In the genomic region with DNA sequence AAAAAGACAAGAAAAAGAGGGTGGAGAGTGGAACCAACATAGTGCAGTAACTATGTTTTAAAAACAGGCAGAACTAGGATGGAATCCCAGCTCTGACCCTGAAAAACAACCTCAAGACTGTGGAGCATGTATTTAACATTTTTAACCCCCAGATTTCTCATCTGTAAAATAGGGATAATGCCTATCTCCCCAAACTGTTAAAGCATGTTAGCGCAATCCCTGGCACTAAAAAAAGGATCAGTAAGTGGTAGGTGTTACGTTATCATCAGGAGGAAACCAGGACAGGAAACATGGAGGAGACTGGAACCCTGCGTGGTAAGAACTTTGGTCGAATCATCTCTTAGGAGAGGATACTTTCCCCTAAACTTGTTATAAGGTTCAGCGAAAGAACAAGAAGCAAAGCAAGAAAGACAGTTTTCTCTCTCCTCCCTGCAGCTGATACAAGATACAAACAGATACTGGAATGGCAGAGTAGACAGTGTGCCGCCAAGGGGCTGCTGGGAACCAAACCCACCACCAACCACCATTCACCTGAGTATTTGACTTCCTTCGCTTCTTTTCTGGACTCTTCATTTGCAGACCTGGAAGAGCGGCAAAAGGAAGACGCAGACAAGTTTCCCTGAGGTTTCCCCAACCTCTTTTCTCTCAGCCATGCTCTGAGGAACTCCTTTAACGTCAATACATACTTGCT, we compare ENCODE assay signal across 8 cellular contexts.
DNase-seq lines count a peak whose midpoint lies in the region; ATAC-seq and TF ChIP-seq lines count a peak whose summit lies in the region.

No MANE protein-coding gene starts in this region.

- no peak for ATAC-seq in GM21526 (IDR thresholded peaks at IDR 0.05; ENCODE audit: low FRiP score, unreplicated experiment)

- H3K79me2 ChIP-seq in ACC112 (ENCODE audit: control insufficient read depth, insufficient read depth, low read length, unreplicated experiment) (peaks cover 8% of the 10 kb centered on the region), KMS-11 (ENCODE audit: insufficient read depth, low read depth) (peaks cover 39% of the 10 kb centered on the region)

- H2AFZ ChIP-seq in ACC112 (ENCODE audit: low read length, unreplicated experiment), result no peak overlapping the region
- H2AFZ ChIP-seq in KMS-11 (ENCODE audit: low read depth), result peak overlapping the region; percentile 60; the same call in 1 of the 2 replicates

- H3K27me3 ChIP-seq in ACC112 (ENCODE audit: insufficient read depth, low read length) (no peaks in the 10 kb centered on the region), KMS-11 (ENCODE audit: insufficient read depth, low read depth) (no peaks in the 10 kb centered on the region), mucosa of stomach (ENCODE audit: control insufficient read depth, insufficient read depth, low read length) (no peaks in the 10 kb centered on the region)

- peak overlapping the region; percentile 93 for H3K4me2 ChIP-seq in KMS-11

- H4K20me1 ChIP-seq in KMS-11 (ENCODE audit: insufficient read depth), result no peaks in the 10 kb centered on the region

- peak overlapping the region; percentile 78 for H3K9ac ChIP-seq in KMS-11
- H3K9ac ChIP-seq in mucosa of stomach (ENCODE audit: low read length), result peak overlapping the region; percentile 93

- H3K36me3 ChIP-seq in ACC112 (ENCODE audit: insufficient read depth, low read length) (peaks cover 3% of the 10 kb centered on the region; the same call in 1 of the 2 replicates), KMS-11 (ENCODE audit: insufficient read depth) (peaks cover 7% of the 10 kb centered on the region; the same call in 1 of the 2 replicates), mucosa of stomach (ENCODE audit: control insufficient read depth, insufficient read depth, low read length) (peaks cover 3% of the 10 kb centered on the region)

- H3K27ac ChIP-seq in ACC112 (ENCODE audit: low read depth, low read length) (peak overlapping the region; percentile 80; the same call in 1 of the 2 replicates), KMS-11 (peak overlapping the region; percentile 80)

- DNase-seq in cardiac fibroblast (ENCODE audit: low read depth in 2 of 2) (no peak), T1000 (lab: John Stamatoyannopoulos, UW) (no peak), epidermal melanocyte (ENCODE audit: insufficient read length, low spot score) (no peak)
- no peak for DNase-seq in central memory CD4-positive, alpha-beta T cell

- H3K4me1 ChIP-seq in ACC112 (ENCODE audit: control insufficient read depth, insufficient read depth, low read length, unreplicated experiment) (peaks cover 34% of the 10 kb centered on the region), KMS-11 (ENCODE audit: low read depth, poor library complexity, severe bottlenecking) (peaks cover 52% of the 10 kb centered on the region), mucosa of stomach (ENCODE audit: control insufficient read depth, insufficient read depth, low read length) (peaks cover 33% of the 10 kb centered on the region)

- H3K4me3 ChIP-seq in ACC112 (ENCODE audit: low read depth, low read length) (peak overlapping the region; percentile 83), KMS-11 (IDR thresholded peaks at IDR 0.05; ENCODE audit: insufficient read depth, low read depth, low read length) (peak overlapping the region; percentile 98), cardiac fibroblast (replicated peaks in 1 of 2; ENCODE audit: low read depth in 2 of 2, low read length in 2 of 2) (peak overlapping the region; percentile 59 to 75), mucosa of stomach (ENCODE audit: low read length) (peak overlapping the region; percentile 75)

- no peaks in the 10 kb centered on the region for H3K9me3 ChIP-seq in mucosa of stomach (ENCODE audit: control insufficient read depth, low read length)

- TF ChIP-seq CTCF in KMS-11 (conservative IDR thresholded peaks at IDR 0.05; ENCODE audit: low read depth, low read length), result no peak
- no peak for TF ChIP-seq CTCF in cardiac fibroblast (IDR thresholded peaks at IDR 0.05; ENCODE audit: low read depth, low read length)
